28 cellular contexts compared by ENCODE assay signal in the genomic region with DNA sequence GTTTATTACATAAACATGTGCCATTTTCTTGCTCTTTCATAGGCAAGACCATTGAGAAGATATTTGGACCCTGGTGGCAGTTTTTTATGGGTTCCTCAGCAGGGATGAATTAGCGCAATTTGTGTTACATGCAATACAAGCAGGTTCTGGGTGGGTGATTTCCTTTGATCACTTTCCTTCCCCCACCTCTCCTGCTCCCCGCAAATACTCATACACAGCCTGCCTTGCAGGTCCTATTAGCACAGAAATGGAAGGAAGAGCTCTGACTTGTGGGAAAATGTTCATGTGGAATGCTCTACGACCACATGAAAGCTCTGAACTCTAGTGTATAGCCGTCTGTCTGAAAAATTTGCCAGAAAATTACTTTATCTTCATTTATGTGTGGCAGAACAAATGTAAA.
"Had no signal": no experiment of that assay in that cellular context is flagged by ENCODE, and none has a peak within 500 bp of the region (broad histone marks: within the 10 kb centered on the region; RNA-seq: fewer than 3 reads in every experiment).

No MANE protein-coding gene starts in this region.

- H3K27ac ChIP-seq: dorsolateral prefrontal cortex, heart right ventricle, parathyroid adenoma, prostate gland, right lobe of liver, spleen, testis, tibial nerve, upper lobe of right lung, vagina had no signal

- H3K4me1 Mint-ChIP-seq: naive B cell; stimulated activated memory B cell treated with anti-CD40 and anti-IgM and Interleukin-4, amounts not matched to agents 10 μg/mL and 1 μg/mL and 100 μg/mL, for 72 hours had no signal

- H3K79me2 ChIP-seq: parathyroid adenoma had no signal

- H3K36me3 ChIP-seq: heart right ventricle, prostate gland, right lobe of liver, spleen, tibial nerve, upper lobe of right lung, vagina had no signal

- H2AFZ ChIP-seq: parathyroid adenoma had no signal

- DNase-seq: cortex of kidney; dorsolateral prefrontal cortex; effector CD8-positive, alpha-beta T cell; heart right ventricle; hypothalamus; left ventricle myocardium superior; mesendoderm; naive B cell; nephron progenitor cell; retina; right lobe of liver; spleen; stimulated activated CD4-positive, alpha-beta T cell treated with anti-CD3 and anti-CD28 coated beads, Interleukin-15, amount 100 ng/mL, for 24 hours; stimulated activated CD4-positive, alpha-beta T cell treated with anti-CD3 and anti-CD28 coated beads, Interleukin-1b, Interleukin-23, amount 100 ng/mL, for 48 hours; stimulated activated CD4-positive, alpha-beta T cell treated with anti-CD3 and anti-CD28 coated beads, Interleukin-4, amount 100 ng/mL, for 24 hours; testis; upper lobe of right lung had no signal

- ATAC-seq: esophagus mucosa; heart right ventricle; left ventricle myocardium superior; right lobe of liver; stimulated activated memory B cell treated with anti-CD40 and anti-IgM and Interleukin-4, amounts not matched to agents 10 μg/mL and 1 μg/mL and 100 μg/mL, for 72 hours; upper lobe of right lung had no signal

- H3K4me3 Mint-ChIP-seq: naive B cell; nephron progenitor cell; stimulated activated memory B cell treated with anti-CD40 and anti-IgM and Interleukin-4, amounts not matched to agents 10 μg/mL and 1 μg/mL and 100 μg/mL, for 72 hours; stimulated activated naive CD8-positive, alpha-beta T cell treated with anti-CD3 and anti-CD28 coated beads, Interleukin-15, Interleukin-2, amounts not matched to agents 100 ng/mL and 50 ng/mL, for 24 hours had no signal

- H3K4me3 ChIP-seq: dorsolateral prefrontal cortex, heart right ventricle, lung, prostate gland, right lobe of liver, spleen, testis, tibial nerve, upper lobe of right lung, vagina had no signal

- H3K4me1 ChIP-seq: heart right ventricle, parathyroid adenoma, prostate gland, right lobe of liver, spleen, testis, tibial nerve, upper lobe of right lung, vagina had no signal

- H3K27me3 Mint-ChIP-seq: naive B cell; stimulated activated memory B cell treated with anti-CD40 and anti-IgM and Interleukin-4, amounts not matched to agents 10 μg/mL and 1 μg/mL and 100 μg/mL, for 72 hours; stimulated activated naive CD8-positive, alpha-beta T cell treated with anti-CD3 and anti-CD28 coated beads, Interleukin-15, Interleukin-2, amounts not matched to agents 100 ng/mL and 50 ng/mL, for 24 hours had no signal

- H3K27ac Mint-ChIP-seq: naive B cell; nephron progenitor cell; stimulated activated memory B cell treated with anti-CD40 and anti-IgM and Interleukin-4, amounts not matched to agents 10 μg/mL and 1 μg/mL and 100 μg/mL, for 72 hours; stimulated activated naive CD8-positive, alpha-beta T cell treated with anti-CD3 and anti-CD28 coated beads, Interleukin-15, Interleukin-2, amounts not matched to agents 100 ng/mL and 50 ng/mL, for 24 hours had no signal

- H3K36me3 Mint-ChIP-seq: naive B cell; stimulated activated memory B cell treated with anti-CD40 and anti-IgM and Interleukin-4, amounts not matched to agents 10 μg/mL and 1 μg/mL and 100 μg/mL, for 72 hours had no signal

- H3K27me3 ChIP-seq: dorsolateral prefrontal cortex, right lobe of liver, spleen, testis, tibial nerve, upper lobe of right lung, vagina had no signal

- H3K9me3 Mint-ChIP-seq: nephron progenitor cell; stimulated activated memory B cell treated with anti-CD40 and anti-IgM and Interleukin-4, amounts not matched to agents 10 μg/mL and 1 μg/mL and 100 μg/mL, for 72 hours; stimulated activated naive CD8-positive, alpha-beta T cell treated with anti-CD3 and anti-CD28 coated beads, Interleukin-15, Interleukin-2, amounts not matched to agents 100 ng/mL and 50 ng/mL, for 24 hours had no signal

- FAIRE-seq: endometrium, frontal cortex, islet of Langerhans had no signal

- H3K9me3 ChIP-seq: heart right ventricle, prostate gland, right lobe of liver, spleen, testis, tibial nerve, upper lobe of right lung, vagina had no signal

- H3K9ac ChIP-seq: parathyroid adenoma had no signal
